In genomic region chr11:62592216-62592815, GRCh38 we compare ENCODE assay signal across 6 cellular contexts. TPM values are rescaled to one million over a fixed set of nuclear protein-coding genes. Genes with fewer than 3 reads are reported as not detected.
DNase-seq lines count a peak whose midpoint lies in the region; ATAC-seq, FAIRE-seq and TF ChIP-seq lines count a peak whose summit lies in the region.

No MANE protein-coding gene starts in this region.

- no peaks in the 10 kb centered on the region for H3K27me3 ChIP-seq in liver (ENCODE audit: control insufficient read depth in 4 of 4, insufficient read depth in 4 of 4, low read length in 3 of 4)

- 24% methylated on average over 11 of the region's 11 CpGs for WGBS in liver

- no peaks in the 10 kb centered on the region for H3K9me3 ChIP-seq in liver (ENCODE audit: control insufficient read depth in 4 of 4, low read length in 3 of 4)

- H3K4me1 ChIP-seq in liver (ENCODE audit: control insufficient read depth in 4 of 4, insufficient read depth in 4 of 4, low read length in 3 of 4): peaks cover 5 to 43% (median 29%) of the 10 kb centered on the region in 4 donors

- peak overlapping the region; percentile 48 to 68 (median 51) for H3K4me3 ChIP-seq in liver (ENCODE audit: low read depth in 1 of 3, low read length in 3 of 3)

- peak; percentile 3 for ATAC-seq in GM18520 (IDR thresholded peaks at IDR 0.05; ENCODE audit: unreplicated experiment)
- ATAC-seq in activated B cell treated with CpG ODN at 0.5 μM for 24 hours (ENCODE audit: low read depth): no peak
- no peak for ATAC-seq in HG03354 (IDR thresholded peaks at IDR 0.05; ENCODE audit: poor library complexity, severe bottlenecking, unreplicated experiment)

- intact Hi-C loops in activated B cell treated with CpG ODN at 0.5 μM for 24 hours (cut with micrococcal nuclease): loop anchor here (5.0 kb wide), 1 partner anchor 270 kb away; no protein-coding TSS in a partner anchor

- CTCF ChIA-PET in activated B cell treated with CpG ODN at 0.5 μM for 24 hours (lab: Charles Lee): interaction anchor here (0.6 to 3.7 kb wide), 27 partner anchors 8 to 289 kb away, joined by 3 to 23 read pairs (median 4); partner anchors contain the start of genes B3GAT3, C11orf98, CSKMT and EEF1G

- peak overlapping the region; percentile 97 for H3K4me3 Mint-ChIP-seq in activated B cell treated with CpG ODN at 0.5 μM for 24 hours

- TF ChIP-seq RAD21 in liver (IDR thresholded peaks at IDR 0.05): no peak

- FAIRE-seq in H54 (lab: Jason Lieb, UNC): no peak

- no peaks in the 10 kb centered on the region for H3K27me3 Mint-ChIP-seq in activated B cell treated with CpG ODN at 0.5 μM for 24 hours

- peak overlapping the region; percentile 92 to 98 for H3K27ac ChIP-seq in liver (ENCODE audit: low read depth in 1 of 2, low read length in 2 of 2)

- no peaks in the 10 kb centered on the region for H3K9me3 Mint-ChIP-seq in activated B cell treated with CpG ODN at 0.5 μM for 24 hours

- peaks cover 18 to 32% (median 30%) of the 10 kb centered on the region in 4 donors for H3K36me3 ChIP-seq in liver (ENCODE audit: control insufficient read depth in 4 of 4, insufficient read depth in 3 of 4, low read depth in 1 of 4, low read length in 3 of 4)

- DNase-seq in activated B cell treated with CpG ODN at 0.5 μM for 24 hours (no peak), H54 (ENCODE audit: insufficient read length, low spot score) (no peak)
- DNase-seq in stimulated activated CD4-positive, alpha-beta T cell treated with anti-CD3 and anti-CD28 coated beads, Interleukin-12 subunit alpha, Interleukin-12 subunit beta, amount 100 ng/mL, for 4 hours: no peak

- no peak for TF ChIP-seq POLR2A in H54 (IDR thresholded peaks at IDR 0.05; ENCODE audit: low read depth, low read length)

- H3K36me3 Mint-ChIP-seq in activated B cell treated with CpG ODN at 0.5 μM for 24 hours (ENCODE audit: low read depth): peaks cover 72% of the 10 kb centered on the region

- H3K4me1 Mint-ChIP-seq in activated B cell treated with CpG ODN at 0.5 μM for 24 hours: peaks cover 55% of the 10 kb centered on the region

- peak overlapping the region; percentile 34 to 72 for H3K9ac ChIP-seq in liver (ENCODE audit: low read depth in 1 of 2, low read length in 2 of 2)

- POLR2A ChIA-PET in activated B cell treated with CpG ODN at 0.5 μM for 24 hours (lab: Charles Lee): interaction anchor here (0.5 to 4.5 kb wide), 59 partner anchors 10 to 1649 kb away, joined by 3 to 246 read pairs (median 9); partner anchors contain the start of genes AHNAK, B3GAT3, BSCL2 and C11orf98

- TF ChIP-seq CTCF in activated B cell treated with CpG ODN at 0.5 μM for 24 hours (IDR thresholded peaks at IDR 0.05) (no peak), liver (IDR thresholded peaks at IDR 0.05; ENCODE audit: low read depth, low read length, missing input control) (no peak)

- peak overlapping the region; percentile 98 for H3K27ac Mint-ChIP-seq in activated B cell treated with CpG ODN at 0.5 μM for 24 hours

TF ChIP-seq in liver, 16 proteins besides CTCF, POLR2A, EP300 and RAD21:
- TF ChIP-seq YY1 (IDR thresholded peaks at IDR 0.05): no peak
- peak in 1 of 2 donors; percentile 33 for TF ChIP-seq RXRA (IDR thresholded peaks at IDR 0.05)
TF ChIP-seq in liver: peak in this region for 1.

RNA-seq across cellular contexts. Expression of gene TUT1, which starts 1.0 kb away (rescaled TPM):
- total RNA-seq in activated B cell treated with CpG ODN at 0.5 μM for 24 hours (27.8 and 30.9 TPM in 2 replicates), liver (10 to 100 TPM in 1 of 2 donors, 1 to 10 TPM in 1; 5.6 to 12.1 TPM)
- polyA plus RNA-seq in liver: 10 to 100 TPM; 15.2 to 15.8 TPM

RNA-seq across cellular contexts. Expression of gene MTA2, which starts 9.3 kb away (rescaled TPM):
- total RNA-seq in activated B cell treated with CpG ODN at 0.5 μM for 24 hours (170 and 175 TPM in 2 replicates), liver (10 to 100 TPM; 43.1 to 55.3 TPM)
- polyA plus RNA-seq in liver: 10 to 100 TPM in 1 of 2 donors, 1 to 10 TPM in 1; 4.4 to 21.4 TPM

RNA-seq across cellular contexts. Expression of gene EEF1G, which starts 18.6 kb away (rescaled TPM):
- total RNA-seq in activated B cell treated with CpG ODN at 0.5 μM for 24 hours (2,373 and 2,524 TPM in 2 replicates), liver (100 to 1,000 TPM; 373 to 640 TPM)
- polyA plus RNA-seq in liver: 100 to 1,000 TPM; 251 to 566 TPM

RNA-seq across cellular contexts. Expression of gene EML3, which starts 20.3 kb away (rescaled TPM):
- total RNA-seq in activated B cell treated with CpG ODN at 0.5 μM for 24 hours: 115 and 128 TPM in 2 replicates
- 10 to 100 TPM in 1 of 2 donors, 1 to 10 TPM in 1; 6.0 to 17.2 TPM for total RNA-seq in liver
- 10 to 100 TPM in 1 of 2 donors, 1 to 10 TPM in 1; 9.9 to 19.3 TPM for polyA plus RNA-seq in liver

RNA-seq across cellular contexts. Expression of gene ROM1, which starts 20.7 kb away (rescaled TPM):
- 0.89 and 2.6 TPM in 2 replicates for total RNA-seq in activated B cell treated with CpG ODN at 0.5 μM for 24 hours
- 1 to 10 TPM in 1 of 2 donors, under 1 TPM in 1; 0.84 to 1.3 TPM for total RNA-seq in liver
- polyA plus RNA-seq in liver: 1 to 10 TPM in 1 of 2 donors, under 1 TPM in 1; 0.86 to 3.9 TPM
